In the genomic region with DNA sequence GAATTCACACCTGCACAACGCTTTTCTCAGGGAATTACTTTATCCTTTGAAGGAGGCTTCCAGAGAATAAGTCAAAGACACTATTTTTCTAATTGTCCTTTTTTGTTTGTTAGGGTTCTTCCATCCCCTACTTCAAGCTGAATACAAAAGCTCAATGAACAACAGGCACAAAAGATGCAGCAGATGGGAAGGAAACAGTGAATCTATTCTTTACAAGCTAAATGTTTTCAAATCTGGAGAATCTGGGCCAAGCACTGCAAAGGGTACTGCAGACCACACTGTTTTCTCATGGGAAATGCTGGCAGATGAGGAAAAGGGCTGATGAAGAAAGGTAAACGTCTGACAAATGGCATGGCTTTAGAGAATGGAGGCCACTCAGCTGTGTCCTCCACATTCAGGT, we compare ENCODE assay signal across 25 cellular contexts.
DNase-seq lines count a peak whose midpoint lies in the region; ATAC-seq lines count a peak whose summit lies in the region.
"Had no signal": no experiment of that assay in that cellular context is flagged by ENCODE, and none has a peak within 500 bp of the region (broad histone marks: within the 10 kb centered on the region; RNA-seq: fewer than 3 reads in every experiment).

No MANE protein-coding gene starts in this region.

- no peak for ATAC-seq in GM21423 (IDR thresholded peaks at IDR 0.05; ENCODE audit: unreplicated experiment)
- ATAC-seq: CD8-positive, alpha-beta T cell; HCT116; HepG2 had no signal

- H3K4me1 ChIP-seq in BLaER1 treated with 17β-estradiol and CSF1 and Interleukin-3, amounts not matched to agents 10 nM and 100 nM, result peaks cover 18 to 84% (median 30%) of the 10 kb centered on the region in 10 experiments

- DNase-seq in caudate nucleus (lab: John Stamatoyannopoulos, UW) (peak in 3 of 61 donors; percentile 21 to 33 (median 33)), globus pallidus (ENCODE audit: low spot score) (peak; percentile 90), putamen (ENCODE audit: low spot score) (peak; percentile 81), ecto neural progenitor cell (ENCODE audit: low spot score) (no peak), COR-L47 (lab: John Stamatoyannopoulos, UW) (no peak), NCI-H146 treated with DMSO at 0.1 percent for 48 hours (lab: John Stamatoyannopoulos, UW; ENCODE audit: unreplicated experiment) (no peak)
- DNase-seq: CD8-positive, alpha-beta T cell; DMS 273 treated with DMSO at 0.1 percent for 48 hours; DMS79 treated with DMSO at 0.1 percent for 48 hours; GOT3; Karpas-422; NCI-H1092; NCI-H1417 treated with DMSO at 0.1 percent for 48 hours; NCI-H187; NCI-H2081 treated with DMSO at 0.1 percent for 48 hours; NCI-H524; NCI-H774; SIG-M5; SW 1271 had no signal

- peak overlapping the region; percentile 12 to 87 (median 47); a peak in 17 of 22 replicates for H3K4me2 ChIP-seq in BLaER1 treated with 17β-estradiol and CSF1 and Interleukin-3, amounts not matched to agents 10 nM and 100 nM

- H3K9ac ChIP-seq in BLaER1 treated with 17β-estradiol and CSF1 and Interleukin-3, amounts not matched to agents 10 nM and 100 nM, result no peak overlapping the region

- peaks cover 26 to 92% (median 56%) of the 10 kb centered on the region in 11 experiments for H3K36me3 ChIP-seq in BLaER1 treated with 17β-estradiol and CSF1 and Interleukin-3, amounts not matched to agents 10 nM and 100 nM

- H3K27me3 ChIP-seq in BLaER1 treated with 17β-estradiol and CSF1 and Interleukin-3, amounts not matched to agents 10 nM and 100 nM, result no peaks in the 10 kb centered on the region

- no peak overlapping the region for H3K4me3 ChIP-seq in BLaER1 treated with 17β-estradiol and CSF1 and Interleukin-3, amounts not matched to agents 10 nM and 100 nM
- H3K4me3 ChIP-seq: SK-N-MC had no signal

- peaks cover 15 to 40% (median 20%) of the 10 kb centered on the region in 11 experiments for H3K9me3 ChIP-seq in BLaER1 treated with 17β-estradiol and CSF1 and Interleukin-3, amounts not matched to agents 10 nM and 100 nM (replicated peaks in 1 of 11)

- H4K20me1 ChIP-seq in BLaER1 treated with 17β-estradiol and CSF1 and Interleukin-3, amounts not matched to agents 10 nM and 100 nM, result no peaks in the 10 kb centered on the region

- H3K27ac ChIP-seq in BLaER1 treated with 17β-estradiol and CSF1 and Interleukin-3, amounts not matched to agents 10 nM and 100 nM, result no peak overlapping the region
- peak overlapping the region; percentile 93 for H3K27ac ChIP-seq in caudate nucleus (ENCODE audit: low read depth, low read length)
- H3K27ac ChIP-seq: C4-2B, SK-N-MC had no signal

Comparison
In these comparisons a context has a peak if more than half of its experiments do, and no peak if none do; other contexts are left out.
1. DNase-seq: peak in globus pallidus (single experiment) and putamen (single experiment); none in ecto neural progenitor cell (single experiment), COR-L47 (single experiment) and NCI-H146 treated with DMSO at 0.1 percent for 48 hours (single experiment).